1 cellular context compared by ENCODE assay signal in genomic region chr12:132295561-132295960, GRCh38.
TF ChIP-seq lines count a peak whose summit lies in the region.

No MANE protein-coding gene starts in this region.

TF ChIP-seq in HepG2, 621 proteins besides CTCF, POLR2A, EP300 and RAD21:
- peak; percentile 41; the same call in 1 of the 2 replicates for TF ChIP-seq ZNF770 (CRISPR knock-in tag; IDR thresholded peaks at IDR 0.05)
